In the genomic region with DNA sequence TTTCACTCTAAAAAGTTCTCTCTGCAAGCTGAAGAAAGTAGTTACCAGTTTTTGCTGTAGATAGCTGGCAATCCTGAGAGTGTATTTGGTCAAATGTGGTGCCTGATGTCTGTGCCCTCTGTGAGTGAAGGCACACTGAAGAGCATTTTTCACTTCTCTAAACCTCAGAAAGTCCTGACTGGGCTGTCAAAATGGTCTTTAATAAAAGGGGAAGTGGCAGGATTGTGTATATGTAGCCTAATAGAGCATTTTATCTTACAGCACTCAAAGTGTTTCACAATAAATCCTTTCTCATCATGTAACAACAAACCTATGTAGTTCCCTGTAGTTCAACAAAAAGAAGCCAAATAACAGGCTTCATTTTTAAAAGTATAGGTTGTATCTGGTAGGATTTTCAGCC, we compare ENCODE assay signal across 10 cellular contexts.
DNase-seq lines count a peak whose midpoint lies in the region; ATAC-seq and TF ChIP-seq lines count a peak whose summit lies in the region.
"Had no signal": no experiment of that assay in that cellular context is flagged by ENCODE, and none has a peak within 500 bp of the region (broad histone marks: within the 10 kb centered on the region; RNA-seq: fewer than 3 reads in every experiment).

No MANE protein-coding gene starts in this region.

- H3K9me3 Mint-ChIP-seq in Calu3 (ENCODE audit: low read depth, unreplicated experiment): no peaks in the 10 kb centered on the region

- no peak overlapping the region for H3K4ac ChIP-seq in neuronal stem cell (ENCODE audit: low read length)

- H3K14ac ChIP-seq in neuronal stem cell (ENCODE audit: low read length): no peak overlapping the region

- H3K18ac ChIP-seq in neuronal stem cell (ENCODE audit: low read length): no peak overlapping the region

- H3K4me3 ChIP-seq in left lung (no peak overlapping the region), thyroid gland (replicated peaks in 1 of 3) (no peak overlapping the region), neuronal stem cell (ENCODE audit: low read length in 2 of 2) (no peak overlapping the region)
- H3K4me3 ChIP-seq: heart left ventricle had no signal

- H3K36me3 Mint-ChIP-seq in Calu3 (ENCODE audit: insufficient read depth, unreplicated experiment): peaks cover 3% of the 10 kb centered on the region

- H3K36me3 ChIP-seq in left lung: no peaks in the 10 kb centered on the region
- H3K36me3 ChIP-seq in thyroid gland: no peaks in the 10 kb centered on the region
- no peaks in the 10 kb centered on the region for H3K36me3 ChIP-seq in neuronal stem cell (replicated peaks in 1 of 2; ENCODE audit: control insufficient read depth in 2 of 2, insufficient read depth in 2 of 2, low read length in 2 of 2)
- H3K36me3 ChIP-seq: heart left ventricle had no signal

- no peaks in the 10 kb centered on the region for H3K27me3 Mint-ChIP-seq in Calu3 (ENCODE audit: unreplicated experiment)

- H3K23ac ChIP-seq in neuronal stem cell (ENCODE audit: low read depth, low read length, poor library complexity): no peak overlapping the region

- H2BK12ac ChIP-seq in neuronal stem cell (ENCODE audit: low read length): no peak overlapping the region

- peak; percentile 98 for ATAC-seq in GM18861 (IDR thresholded peaks at IDR 0.05; ENCODE audit: unreplicated experiment)
- ATAC-seq in HG02571 (IDR thresholded peaks at IDR 0.05; ENCODE audit: unreplicated experiment): peak; percentile 94
- ATAC-seq in left lung: peak; percentile 56
- ATAC-seq: Panc1 had no signal

- TF ChIP-seq CTCF in left lung (IDR thresholded peaks at IDR 0.05): no peak
- no peak for TF ChIP-seq CTCF in thyroid gland (IDR thresholded peaks at IDR 0.05)
- TF ChIP-seq CTCF in Calu3 (IDR thresholded peaks at IDR 0.05; ENCODE audit: unreplicated experiment): no peak

- intact Hi-C loops in left lung (cut with DNase I): no loop called here
- intact Hi-C loops in thyroid gland (cut with DNase I): no loop called here
- intact Hi-C loops in Calu3 (cut with micrococcal nuclease; ENCODE audit: unreplicated experiment): no loop called here

- no peaks in the 10 kb centered on the region for H3K27me3 ChIP-seq in left lung
- H3K27me3 ChIP-seq in thyroid gland: no peaks in the 10 kb centered on the region
- no peaks in the 10 kb centered on the region for H3K27me3 ChIP-seq in neuronal stem cell (ENCODE audit: control insufficient read depth in 3 of 3, insufficient read depth in 3 of 3, low read depth in 1 of 3, low read length in 3 of 3)
- H3K27me3 ChIP-seq: heart left ventricle had no signal

- no peak overlapping the region for H2BK120ac ChIP-seq in neuronal stem cell (ENCODE audit: low read depth, low read length)

- no peak overlapping the region for H2BK15ac ChIP-seq in neuronal stem cell (ENCODE audit: low read length)

- no peak overlapping the region for H3K9ac ChIP-seq in neuronal stem cell (ENCODE audit: low read depth, low read length, poor library complexity)

- H3K9me3 ChIP-seq in left lung (no peaks in the 10 kb centered on the region), thyroid gland (no peaks in the 10 kb centered on the region), neuronal stem cell (replicated peaks in 1 of 2; ENCODE audit: control insufficient read depth in 2 of 2, insufficient read depth in 1 of 2, low read depth in 1 of 2, low read length in 2 of 2) (no peaks in the 10 kb centered on the region)
- H3K9me3 ChIP-seq: heart left ventricle had no signal

- no peak for TF ChIP-seq POLR2A in thyroid gland (IDR thresholded peaks at IDR 0.05)

- no peak overlapping the region for H4K8ac ChIP-seq in neuronal stem cell (ENCODE audit: low read depth, low read length)

- H3K79me1 ChIP-seq in neuronal stem cell (ENCODE audit: low read depth, low read length): no peaks in the 10 kb centered on the region

- no peak overlapping the region for H2AFZ ChIP-seq in neuronal stem cell (ENCODE audit: low read length)

- H3K4me1 ChIP-seq in left lung (no peaks in the 10 kb centered on the region), thyroid gland (no peaks in the 10 kb centered on the region), neuronal stem cell (ENCODE audit: control insufficient read depth in 2 of 2, insufficient read depth in 1 of 2, low read depth in 1 of 2, low read length in 2 of 2) (no peaks in the 10 kb centered on the region)

- no peaks in the 10 kb centered on the region for H3K4me1 Mint-ChIP-seq in Calu3 (ENCODE audit: low read depth, unreplicated experiment)

- H3K27ac Mint-ChIP-seq in Calu3 (ENCODE audit: unreplicated experiment): no peak overlapping the region

- no peak overlapping the region for H2BK5ac ChIP-seq in neuronal stem cell (ENCODE audit: low read length)

- H3K27ac ChIP-seq in left lung: no peak overlapping the region
- no peak overlapping the region for H3K27ac ChIP-seq in thyroid gland
- no peak overlapping the region for H3K27ac ChIP-seq in neuronal stem cell (replicated peaks; ENCODE audit: low read length)
- H3K27ac ChIP-seq: heart left ventricle had no signal

- no peak overlapping the region for H3K4me2 ChIP-seq in neuronal stem cell (ENCODE audit: insufficient read depth, low read length, poor library complexity, severe bottlenecking)

- H3K4me3 Mint-ChIP-seq in Calu3 (ENCODE audit: low read depth, unreplicated experiment): no peak overlapping the region

- DNase-seq in KG1 (lab: John Stamatoyannopoulos, UW): peak; percentile 45
- no peak for DNase-seq in left lung
- DNase-seq in NCI-H2171 (lab: John Stamatoyannopoulos, UW): no peak
- no peak for DNase-seq in thyroid gland
- no peak for DNase-seq in Calu3
- no peak for DNase-seq in neuronal stem cell (ENCODE audit: low spot score)
- DNase-seq: heart left ventricle had no signal

- CTCF ChIA-PET in Calu3 (lab: Charles Lee): no interaction called here

- no peak overlapping the region for H4K91ac ChIP-seq in neuronal stem cell (ENCODE audit: low read depth, low read length, poor library complexity)

- no TSS peak for BruUV-seq in Calu3 (replicated peaks; lab: Mats Ljungman, UMichigan)

- no peak overlapping the region for H2AK5ac ChIP-seq in neuronal stem cell (ENCODE audit: low read depth, low read length)
